10 cellular contexts compared by ENCODE assay signal in the genomic region with DNA sequence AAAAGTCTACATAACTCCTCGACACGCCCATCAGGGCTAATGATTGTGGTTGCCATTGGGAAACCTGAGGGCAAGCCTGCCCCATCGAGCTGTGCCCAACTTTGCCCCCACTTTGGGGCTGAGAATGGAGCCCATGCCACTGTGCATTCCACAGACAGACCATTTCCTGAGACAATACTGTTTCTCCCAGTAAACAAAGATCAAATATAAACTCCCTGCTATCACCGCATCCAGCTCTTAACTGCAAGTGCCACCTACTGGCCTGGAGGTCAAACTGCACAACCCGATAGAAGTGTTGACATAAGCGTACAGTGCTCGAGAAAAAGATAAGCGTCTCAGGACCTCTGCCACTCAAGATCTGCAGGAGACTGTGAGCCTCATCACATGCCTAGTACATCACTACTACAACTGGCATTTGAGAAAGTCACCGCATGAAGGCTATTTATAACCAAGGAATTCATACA. TPM values are rescaled to one million over a fixed set of nuclear protein-coding genes. Genes with fewer than 3 reads are reported as not detected.
DNase-seq lines count a peak whose midpoint lies in the region; ATAC-seq and TF ChIP-seq lines count a peak whose summit lies in the region.
"Had no signal": no experiment of that assay in that cellular context is flagged by ENCODE, and none has a peak within 500 bp of the region (broad histone marks: within the 10 kb centered on the region; RNA-seq: fewer than 3 reads in every experiment).

No MANE protein-coding gene starts in this region.

- POLR2A ChIA-PET in SK-N-SH (lab: Yijun Ruan, JAX) = no interaction called here

- H3K9me3 ChIP-seq in SK-N-SH = no peaks in the 10 kb centered on the region

- no peak overlapping the region for H2BK120ac ChIP-seq in mesendoderm (ENCODE audit: low read depth, low read length)

- H3K27ac ChIP-seq in SK-N-SH (ENCODE audit: low read depth in 2 of 2, low read length in 1 of 2) (no peak overlapping the region), mesendoderm (ENCODE audit: low read depth, low read length) (no peak overlapping the region)
- H3K27ac ChIP-seq: BLaER1 had no signal

- H3K27me3 ChIP-seq in SK-N-SH (ENCODE audit: insufficient read depth) = no peaks in the 10 kb centered on the region; the same call in 1 of the 2 replicates
- no peaks in the 10 kb centered on the region for H3K27me3 ChIP-seq in mesendoderm (ENCODE audit: insufficient read depth, low read length, poor library complexity)
- H3K27me3 ChIP-seq: BLaER1 had no signal

- H3K79me2 ChIP-seq in SK-N-SH (ENCODE audit: insufficient read depth) = no peaks in the 10 kb centered on the region
- no peaks in the 10 kb centered on the region for H3K79me2 ChIP-seq in mesendoderm (ENCODE audit: control insufficient read depth, insufficient read depth, low read length)

- no peak overlapping the region for H3K4ac ChIP-seq in mesendoderm (ENCODE audit: low read depth, low read length)

- no peak for ATAC-seq in GM21786 (IDR thresholded peaks at IDR 0.05; ENCODE audit: unreplicated experiment)
- ATAC-seq in GM19397 (IDR thresholded peaks at IDR 0.05; ENCODE audit: unreplicated experiment) = no peak
- no peak for ATAC-seq in sciatic nerve

- no peak overlapping the region for H2BK15ac ChIP-seq in mesendoderm (replicated peaks; ENCODE audit: low read depth)

- H3K4me3 ChIP-seq in SK-N-SH (ENCODE audit: low read depth in 2 of 2, low read length in 1 of 2) (peak overlapping the region; percentile 4 to 22; a peak in 2 of 4 replicates), mesendoderm (ENCODE audit: low read length) (no peak overlapping the region)
- H3K4me3 ChIP-seq: BLaER1 had no signal

- no peaks in the 10 kb centered on the region for H3F3A ChIP-seq in SK-N-SH (replicated peaks; ENCODE audit: insufficient read depth)

- no peak overlapping the region for H3K18ac ChIP-seq in mesendoderm (ENCODE audit: low read length)

- TF ChIP-seq RAD21 in SK-N-SH (IDR thresholded peaks at IDR 0.05; ENCODE audit: low read length) = peak; percentile 20

- no peaks in the 10 kb centered on the region for H3K9me2 ChIP-seq in SK-N-SH

- no peak for TF ChIP-seq EP300 in SK-N-SH (IDR thresholded peaks at IDR 0.05; ENCODE audit: borderline replicate concordance in 1 of 2, low read depth in 1 of 2, low read length in 1 of 2)

- H3K9ac ChIP-seq in SK-N-SH (no peak overlapping the region), mesendoderm (ENCODE audit: low read length) (no peak overlapping the region)
- H3K9ac ChIP-seq: BLaER1 had no signal

- H3K56ac ChIP-seq in mesendoderm (ENCODE audit: low read length) = no peak overlapping the region

- H4K8ac ChIP-seq in mesendoderm (ENCODE audit: low read depth, low read length) = no peak overlapping the region

- H3K23ac ChIP-seq in mesendoderm (ENCODE audit: low read length) = no peak overlapping the region

- no peaks in the 10 kb centered on the region for H3K36me3 ChIP-seq in SK-N-SH (replicated peaks in 1 of 2; ENCODE audit: control insufficient read depth in 1 of 2, insufficient read depth in 2 of 2, low read length in 1 of 2)
- H3K36me3 ChIP-seq in mesendoderm (ENCODE audit: control insufficient read depth, insufficient read depth, low read length) = no peaks in the 10 kb centered on the region
- H3K36me3 ChIP-seq: BLaER1 had no signal

- H3K4me2 ChIP-seq in SK-N-SH (peak overlapping the region; percentile 40; the same call in 1 of the 2 replicates), mesendoderm (ENCODE audit: low read length) (no peak overlapping the region)
- H3K4me2 ChIP-seq: BLaER1 had no signal

- DNase-seq in NCI-H446 (lab: John Stamatoyannopoulos, UW) (peak; percentile 1 to 24), NCI-H446 treated with DMSO at 0.1 percent for 48 hours (lab: John Stamatoyannopoulos, UW) (no peak), KBM-7 (peak; percentile 35), SK-N-SH (peak; percentile 36), mesendoderm (peak; percentile 2), sciatic nerve (ENCODE audit: low spot score) (no peak)
- DNase-seq: activated B cell treated with CpG ODN at 0.5 μM for 24 hours had no signal

- intact Hi-C loops in sciatic nerve (cut with DNase I) = no loop called here

- WGBS in SK-N-SH (ENCODE audit: low lambda C conversion rate) = 6% methylated on average over 9 of the region's 9 CpGs
- WGBS in mesendoderm (ENCODE audit: extremely low coverage, insufficient coverage, low lambda C conversion rate) = no CpG with 5 or more reads among the region's 9 CpGs

- H3K4me1 ChIP-seq in SK-N-SH (ENCODE audit: control insufficient read depth in 1 of 2, insufficient read depth in 2 of 2, low read depth in 1 of 2, low read length in 1 of 2) (no peaks in the 10 kb centered on the region; a peak in 1 of 4 replicates), mesendoderm (ENCODE audit: control insufficient read depth, low read depth, low read length) (no peaks in the 10 kb centered on the region)
- H3K4me1 ChIP-seq: BLaER1 had no signal

- TF ChIP-seq CTCF in SK-N-SH (IDR thresholded peaks at IDR 0.05) = peak; percentile 66

- in situ Hi-C loops in KBM-7 (cut with MboI; ENCODE audit: low pct_unique_long_range_greater_than_20kb, low sequenced_read_pairs) = no loop called here

- no peak overlapping the region for H4K5ac ChIP-seq in mesendoderm (ENCODE audit: low read length)

- H2BK5ac ChIP-seq in mesendoderm (ENCODE audit: low read length) = no peak overlapping the region

- no peaks in the 10 kb centered on the region for H3K79me1 ChIP-seq in mesendoderm (ENCODE audit: low read length)

- no peaks in the 10 kb centered on the region for H4K20me1 ChIP-seq in SK-N-SH (ENCODE audit: insufficient read depth)
- H4K20me1 ChIP-seq: BLaER1 had no signal

- H2AK5ac ChIP-seq in mesendoderm (ENCODE audit: low read length) = no peak overlapping the region

- peak overlapping the region; percentile 59; the same call in 1 of the 2 replicates for H2AFZ ChIP-seq in SK-N-SH (ENCODE audit: low read depth)

- CTCF ChIA-PET in SK-N-SH (lab: Yijun Ruan, JAX) = interaction anchor here (0.5 to 1.6 kb wide), 14 partner anchors 11 to 313 kb away, joined by 3 to 7 read pairs (median 4); no protein-coding TSS in a partner anchor

TF ChIP-seq in SK-N-SH, 30 proteins besides CTCF, POLR2A, EP300 and RAD21 (continues in another document):
- no peak for TF ChIP-seq RCOR1 (IDR thresholded peaks at IDR 0.05; ENCODE audit: low read length)
- TF ChIP-seq, protein P1, sequence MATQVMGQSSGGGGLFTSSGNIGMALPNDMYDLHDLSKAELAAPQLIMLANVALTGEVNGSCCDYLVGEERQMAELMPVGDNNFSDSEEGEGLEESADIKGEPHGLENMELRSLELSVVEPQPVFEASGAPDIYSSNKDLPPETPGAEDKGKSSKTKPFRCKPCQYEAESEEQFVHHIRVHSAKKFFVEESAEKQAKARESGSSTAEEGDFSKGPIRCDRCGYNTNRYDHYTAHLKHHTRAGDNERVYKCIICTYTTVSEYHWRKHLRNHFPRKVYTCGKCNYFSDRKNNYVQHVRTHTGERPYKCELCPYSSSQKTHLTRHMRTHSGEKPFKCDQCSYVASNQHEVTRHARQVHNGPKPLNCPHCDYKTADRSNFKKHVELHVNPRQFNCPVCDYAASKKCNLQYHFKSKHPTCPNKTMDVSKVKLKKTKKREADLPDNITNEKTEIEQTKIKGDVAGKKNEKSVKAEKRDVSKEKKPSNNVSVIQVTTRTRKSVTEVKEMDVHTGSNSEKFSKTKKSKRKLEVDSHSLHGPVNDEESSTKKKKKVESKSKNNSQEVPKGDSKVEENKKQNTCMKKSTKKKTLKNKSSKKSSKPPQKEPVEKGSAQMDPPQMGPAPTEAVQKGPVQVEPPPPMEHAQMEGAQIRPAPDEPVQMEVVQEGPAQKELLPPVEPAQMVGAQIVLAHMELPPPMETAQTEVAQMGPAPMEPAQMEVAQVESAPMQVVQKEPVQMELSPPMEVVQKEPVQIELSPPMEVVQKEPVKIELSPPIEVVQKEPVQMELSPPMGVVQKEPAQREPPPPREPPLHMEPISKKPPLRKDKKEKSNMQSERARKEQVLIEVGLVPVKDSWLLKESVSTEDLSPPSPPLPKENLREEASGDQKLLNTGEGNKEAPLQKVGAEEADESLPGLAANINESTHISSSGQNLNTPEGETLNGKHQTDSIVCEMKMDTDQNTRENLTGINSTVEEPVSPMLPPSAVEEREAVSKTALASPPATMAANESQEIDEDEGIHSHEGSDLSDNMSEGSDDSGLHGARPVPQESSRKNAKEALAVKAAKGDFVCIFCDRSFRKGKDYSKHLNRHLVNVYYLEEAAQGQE (IDR thresholded peaks at IDR 0.05; ENCODE audit: low read depth, low read length) = no peak
- no peak for TF ChIP-seq USF1 (IDR thresholded peaks at IDR 0.05; ENCODE audit: borderline replicate concordance, low read depth)
- no peak for TF ChIP-seq ELF1 (IDR thresholded peaks at IDR 0.05)
- no peak for TF ChIP-seq TAF1 (IDR thresholded peaks at IDR 0.05; ENCODE audit: borderline replicate concordance, low read depth, low read length)

RNA-seq across cellular contexts. Expression of gene DEFB126, which starts 4.7 kb away (rescaled TPM):
- polyA plus RNA-seq in SK-N-SH (2012; rRNA removed) = not detected in 2 replicates
- not detected in 2 replicates for polyA plus RNA-seq in SK-N-SH (2012; cell fraction: cytosol; rRNA removed)
- polyA plus RNA-seq in SK-N-SH (2012; cell fraction: nucleus; rRNA removed) = not detected in 2 replicates
- not detected for polyA plus RNA-seq in mesendoderm (2013, experiment 1 of 2)
- polyA plus RNA-seq in mesendoderm (2013, experiment 2 of 2) = not detected
- not detected for total RNA-seq in sciatic nerve
- total RNA-seq: activated B cell treated with CpG ODN at 0.5 μM for 24 hours had no signal

RNA-seq across cellular contexts. Expression of gene DEFB127, which starts 19.6 kb away (rescaled TPM):
- polyA plus RNA-seq in SK-N-SH (2012; rRNA removed) = not detected in 2 replicates
- not detected in 2 replicates for polyA plus RNA-seq in SK-N-SH (2012; cell fraction: cytosol; rRNA removed)
- polyA plus RNA-seq in SK-N-SH (2012; cell fraction: nucleus; rRNA removed) = not detected in 2 replicates
- not detected for polyA plus RNA-seq in mesendoderm (2013, experiment 1 of 2)
- polyA plus RNA-seq in mesendoderm (2013, experiment 2 of 2) = not detected
- not detected for total RNA-seq in sciatic nerve
- total RNA-seq: activated B cell treated with CpG ODN at 0.5 μM for 24 hours had no signal

RNA-seq across cellular contexts. Expression of gene DEFB125, which starts 50.2 kb away (rescaled TPM):
- polyA plus RNA-seq in SK-N-SH (2012; rRNA removed) = not detected in 2 replicates
- not detected in 2 replicates for polyA plus RNA-seq in SK-N-SH (2012; cell fraction: cytosol; rRNA removed)
- polyA plus RNA-seq in SK-N-SH (2012; cell fraction: nucleus; rRNA removed) = not detected in 2 replicates
- not detected for polyA plus RNA-seq in mesendoderm (2013, experiment 1 of 2)
- not detected for polyA plus RNA-seq in mesendoderm (2013, experiment 2 of 2)
- total RNA-seq in sciatic nerve = not detected
- total RNA-seq: activated B cell treated with CpG ODN at 0.5 μM for 24 hours had no signal

RNA-seq across cellular contexts. Expression of gene DEFB128, which starts 51.8 kb away (rescaled TPM):
- not detected in 2 replicates for polyA plus RNA-seq in SK-N-SH (2012; rRNA removed)
- not detected in 2 replicates for polyA plus RNA-seq in SK-N-SH (2012; cell fraction: cytosol; rRNA removed)
- polyA plus RNA-seq in SK-N-SH (2012; cell fraction: nucleus; rRNA removed) = not detected in 2 replicates
- polyA plus RNA-seq in mesendoderm (2013, experiment 1 of 2) = not detected
- polyA plus RNA-seq in mesendoderm (2013, experiment 2 of 2) = not detected
- total RNA-seq in sciatic nerve = not detected
- total RNA-seq: activated B cell treated with CpG ODN at 0.5 μM for 24 hours had no signal

Comparison
In these comparisons a context has a peak if more than half of its experiments do, and no peak if none do; other contexts are left out.
1. DNase-seq: peak in NCI-H446 (2 of 2), KBM-7 (single experiment), SK-N-SH (single experiment) and mesendoderm (single experiment); none in NCI-H446 treated with DMSO at 0.1 percent for 48 hours (single experiment) and sciatic nerve (single experiment).